In genomic region chr13:102686024-102686423, GRCh38 we compare ENCODE assay signal across 28 cellular contexts. TPM values are rescaled to one million over a fixed set of nuclear protein-coding genes. Genes with fewer than 3 reads are reported as not detected.
"Had no signal": no experiment of that assay in that cellular context is flagged by ENCODE, and none has a peak within 500 bp of the region (broad histone marks: within the 10 kb centered on the region; RNA-seq: fewer than 3 reads in every experiment).

No MANE protein-coding gene starts in this region.

- H3K36me3 Mint-ChIP-seq: activated naive CD4-positive, alpha-beta T cell treated with anti-CD3 and anti-CD28 coated beads, Interleukin-2, amount 50 U/mL, for 24 hours; memory B cell had no signal

- ATAC-seq: activated T-cell treated with anti-CD3 and anti-CD28 coated beads, Interleukin-2, amount 50 U/mL, for 4 hours; gastroesophageal sphincter; left cardiac atrium had no signal

- H3K4me1 ChIP-seq: breast epithelium, colonic mucosa, gastroesophageal sphincter, sigmoid colon, upper lobe of left lung had no signal

- H3K27me3 ChIP-seq: colonic mucosa, gastroesophageal sphincter, sigmoid colon, upper lobe of left lung had no signal

- H3K36me3 ChIP-seq: breast epithelium, colonic mucosa, esophagus squamous epithelium, gastroesophageal sphincter, sigmoid colon, upper lobe of left lung had no signal

- H3K4me3 Mint-ChIP-seq: activated CD4-positive, alpha-beta T cell treated with anti-CD3 and anti-CD28 coated beads, Interleukin-2, amount 10 ng/mL, durations not matched to agents 24 days and 14 days; activated naive CD4-positive, alpha-beta T cell treated with anti-CD3 and anti-CD28 coated beads, Interleukin-2, amount 50 U/mL, for 24 hours; activated T-cell treated with anti-CD3 and anti-CD28 coated beads, Interleukin-2, amount 50 U/mL, for 4 hours; memory B cell had no signal

- H3K9me3 Mint-ChIP-seq: activated naive CD4-positive, alpha-beta T cell treated with anti-CD3 and anti-CD28 coated beads, Interleukin-2, amount 50 U/mL, for 24 hours; activated T-cell treated with anti-CD3 and anti-CD28 coated beads, Interleukin-2, amount 50 U/mL, for 4 hours had no signal

- H3K27ac Mint-ChIP-seq: activated CD4-positive, alpha-beta T cell treated with anti-CD3 and anti-CD28 coated beads, Interleukin-2, amount 10 ng/mL, durations not matched to agents 24 days and 14 days; activated naive CD4-positive, alpha-beta T cell treated with anti-CD3 and anti-CD28 coated beads, Interleukin-2, amount 50 U/mL, for 24 hours; memory B cell had no signal

- H3K27me3 Mint-ChIP-seq: activated naive CD4-positive, alpha-beta T cell treated with anti-CD3 and anti-CD28 coated beads, Interleukin-2, amount 50 U/mL, for 24 hours; progenitor cell of endocrine pancreas had no signal

- H3K27ac ChIP-seq: breast epithelium, colonic mucosa, dorsolateral prefrontal cortex, esophagus squamous epithelium, gastroesophageal sphincter, sigmoid colon, upper lobe of left lung had no signal

- H3K9me3 ChIP-seq: breast epithelium, colonic mucosa, esophagus squamous epithelium, sigmoid colon, SK-N-SH, upper lobe of left lung had no signal

- DNase-seq: activated CD4-positive, alpha-beta T cell treated with anti-CD3 and anti-CD28 coated beads, Interleukin-2, amount 10 ng/mL, durations not matched to agents 24 days and 14 days; activated CD8-positive, alpha-beta memory T cell treated with anti-CD3 and anti-CD28 coated beads, Interleukin-2, amount 50 U/mL, for 48 hours; activated effector memory CD4-positive, alpha-beta T cell treated with anti-CD3 and anti-CD28 coated beads, Interleukin-2, amount 50 U/mL, for 16 hours; activated T-cell treated with anti-CD3 and anti-CD28 coated beads, Interleukin-2, amount 50 U/mL, for 4 hours; amniotic stem cell; colonic mucosa; dorsolateral prefrontal cortex; esophagus squamous epithelium; head of caudate nucleus; hypothalamus; islet precursor cell; left cardiac atrium; retina; sigmoid colon; SK-N-SH; stimulated activated CD4-positive, alpha-beta T cell treated with anti-CD3 and anti-CD28 coated beads, Interleukin-2, amount 100 ng/mL, for 48 hours; stimulated activated CD8-positive, alpha-beta memory T cell treated with anti-CD3 and anti-CD28 coated beads, Interleukin-4, amount 100 ng/mL, for 48 hours; upper lobe of left lung had no signal

- H3K4me3 ChIP-seq: breast epithelium, colonic mucosa, dorsolateral prefrontal cortex, esophagus squamous epithelium, gastroesophageal sphincter, sigmoid colon, upper lobe of left lung had no signal

RNA-seq across cellular contexts. Expression of gene METTL21C, which starts 8.8 kb away (rescaled TPM):
- total RNA-seq: activated CD4-positive, alpha-beta T cell treated with anti-CD3 and anti-CD28 coated beads, Interleukin-2, amount 10 ng/mL, durations not matched to agents 24 days and 14 days; activated T-cell treated with anti-CD3 and anti-CD28 coated beads, Interleukin-2, amount 50 U/mL, for 4 hours; breast epithelium; colonic mucosa; esophagus squamous epithelium; left cardiac atrium; myocyte; osteocyte; progenitor cell of endocrine pancreas; subcutaneous adipose tissue; T-helper 2 cell treated with Interferon-gamma antibody and Interleukin-4, amounts not matched to agents 100 ng/mL and 5 ng/mL, for 36 hours; upper lobe of left lung had no signal
- polyA plus RNA-seq: liver, sigmoid colon, SK-N-SH had no signal
